21 cellular contexts compared by ENCODE assay signal in genomic region chr1:162728597-162728996, GRCh38.
"Had no signal": no experiment of that assay in that cellular context is flagged by ENCODE, and none has a peak within 500 bp of the region (broad histone marks: within the 10 kb centered on the region; RNA-seq: fewer than 3 reads in every experiment).

No MANE protein-coding gene starts in this region.

- H3K36me3 ChIP-seq: esophagus squamous epithelium, gastroesophageal sphincter, tibial nerve had no signal

- DNase-seq: effector memory CD4-positive, alpha-beta T cell; esophagus squamous epithelium; foreskin fibroblast; glutamatergic neuron; kidney; left cardiac atrium; left ventricle myocardium superior; mesenchymal stem cell; midbrain; naive thymus-derived CD4-positive, alpha-beta T cell; nephron progenitor cell; psoas muscle; stimulated activated CD4-positive, alpha-beta T cell treated with anti-CD3 and anti-CD28 coated beads, Interleukin-15, amount 100 ng/mL, for 24 hours; stimulated activated CD4-positive, alpha-beta T cell treated with anti-CD3 and anti-CD28 coated beads, Interleukin-1b, Interleukin-23, amount 100 ng/mL, for 48 hours; stimulated activated CD4-positive, alpha-beta T cell treated with anti-CD3 and anti-CD28 coated beads, Interleukin-4, amount 100 ng/mL, for 24 hours; testis had no signal

- H3K27me3 ChIP-seq: esophagus squamous epithelium, gastroesophageal sphincter, testis, tibial nerve had no signal

- H3K9me3 ChIP-seq: esophagus squamous epithelium, gastroesophageal sphincter, psoas muscle, testis, tibial nerve had no signal

- H3K4me1 ChIP-seq: psoas muscle had no signal

- H3K27ac ChIP-seq: epithelial cell of prostate, esophagus squamous epithelium, psoas muscle, testis, tibial nerve had no signal

- ATAC-seq: gastroesophageal sphincter; left cardiac atrium; left ventricle myocardium superior; naive thymus-derived CD4-positive, alpha-beta T cell; psoas muscle; stimulated activated memory B cell treated with anti-CD40 and anti-IgM and Interleukin-4, amounts not matched to agents 10 μg/mL and 1 μg/mL and 100 μg/mL, for 72 hours had no signal

- H3K4me3 ChIP-seq: esophagus squamous epithelium, gastroesophageal sphincter, lung, psoas muscle, testis, tibial nerve had no signal
